Comparison of ENCODE assay signal across 20 cellular contexts in genomic region chr3:127784283-127784682, GRCh38. TPM values are rescaled to one million over a fixed set of nuclear protein-coding genes. Genes with fewer than 3 reads are reported as not detected.
DNase-seq lines count a peak whose midpoint lies in the region; ATAC-seq and TF ChIP-seq lines count a peak whose summit lies in the region.
"Had no signal": no experiment of that assay in that cellular context is flagged by ENCODE, and none has a peak within 500 bp of the region (broad histone marks: within the 10 kb centered on the region; RNA-seq: fewer than 3 reads in every experiment).

No MANE protein-coding gene starts in this region.

- peaks cover 29 to 32% of the 10 kb centered on the region in 2 donors for H3K36me3 Mint-ChIP-seq in stimulated activated naive B cell treated with anti-CD40 and anti-IgM and Interleukin-4, amounts not matched to agents 10 μg/mL and 1 μg/mL and 100 μg/mL, for 72 hours
- H3K36me3 Mint-ChIP-seq: naive B cell had no signal

- no peak overlapping the region for H3K4me3 Mint-ChIP-seq in stimulated activated naive B cell treated with anti-CD40 and anti-IgM and Interleukin-4, amounts not matched to agents 10 μg/mL and 1 μg/mL and 100 μg/mL, for 72 hours
- H3K4me3 Mint-ChIP-seq: activated T-helper 17 cell treated with anti-CD3 and anti-CD28 coated beads, Interleukin-2, amount 50 U/mL, for 72 hours; central memory CD8-positive, alpha-beta T cell; naive B cell had no signal

- WGBS in esophagus muscularis mucosa = 88% methylated on average over 3 of the region's 7 CpGs

- TF ChIP-seq CTCF in esophagus muscularis mucosa (IDR thresholded peaks at IDR 0.05) = no peak

- H3K9me3 ChIP-seq in esophagus muscularis mucosa = no peaks in the 10 kb centered on the region
- H3K9me3 ChIP-seq: suprapubic skin had no signal

- H3K4me3 ChIP-seq in esophagus muscularis mucosa = no peak overlapping the region
- H3K4me3 ChIP-seq: suprapubic skin had no signal

- H3K27ac Mint-ChIP-seq in stimulated activated naive B cell treated with anti-CD40 and anti-IgM and Interleukin-4, amounts not matched to agents 10 μg/mL and 1 μg/mL and 100 μg/mL, for 72 hours = no peak overlapping the region
- H3K27ac Mint-ChIP-seq: activated T-helper 17 cell treated with anti-CD3 and anti-CD28 coated beads, Interleukin-2, amount 50 U/mL, for 72 hours; IgD-negative memory B cell; naive B cell had no signal

- H3K27ac ChIP-seq in esophagus muscularis mucosa (replicated peaks in 1 of 4) = peak overlapping the region; percentile 29 to 91 (median 89)
- H3K27ac ChIP-seq: RWPE1, suprapubic skin, VCaP had no signal

- peaks cover 5 to 7% of the 10 kb centered on the region in 2 donors for H3K27me3 Mint-ChIP-seq in stimulated activated naive B cell treated with anti-CD40 and anti-IgM and Interleukin-4, amounts not matched to agents 10 μg/mL and 1 μg/mL and 100 μg/mL, for 72 hours
- H3K27me3 Mint-ChIP-seq: activated T-helper 17 cell treated with anti-CD3 and anti-CD28 coated beads, Interleukin-2, amount 50 U/mL, for 72 hours; IgD-negative memory B cell had no signal

- intact Hi-C loops in esophagus muscularis mucosa (cut with DNase I) = no loop called here

- no peak for DNase-seq in esophagus muscularis mucosa (ENCODE audit: extremely low spot score)
- DNase-seq in stimulated activated naive B cell treated with anti-CD40 and anti-IgM and Interleukin-4, amounts not matched to agents 10 μg/mL and 1 μg/mL and 100 μg/mL, for 72 hours = no peak
- no peak for DNase-seq in dermis blood vessel endothelial cell
- DNase-seq: activated CD8-positive, alpha-beta memory T cell treated with anti-CD3 and anti-CD28 coated beads for 24 hours; DMS 273 treated with DMSO at 0.1 percent for 48 hours; foreskin fibroblast; MV-4-11; naive B cell; NCI-H2227 treated with DMSO at 0.1 percent for 48 hours; NK-92 treated with Interleukin-12 subunit alpha and Interleukin-12 subunit beta, amount 100 ng/mL, for 24 hours had no signal

- H3K9me3 Mint-ChIP-seq in stimulated activated naive B cell treated with anti-CD40 and anti-IgM and Interleukin-4, amounts not matched to agents 10 μg/mL and 1 μg/mL and 100 μg/mL, for 72 hours = peaks cover 0 to 3% of the 10 kb centered on the region in 2 donors
- H3K9me3 Mint-ChIP-seq: activated T-helper 17 cell treated with anti-CD3 and anti-CD28 coated beads, Interleukin-2, amount 50 U/mL, for 72 hours; central memory CD8-positive, alpha-beta T cell; IgD-negative memory B cell; naive B cell had no signal

- peaks cover 83 to 100% (median 93%) of the 10 kb centered on the region in 4 donors for H3K4me1 ChIP-seq in esophagus muscularis mucosa

- ATAC-seq in GM18868 (IDR thresholded peaks at IDR 0.05; ENCODE audit: unreplicated experiment) (peak; percentile 36), HG03354 (IDR thresholded peaks at IDR 0.05; ENCODE audit: poor library complexity, severe bottlenecking, unreplicated experiment) (peak; percentile 44), HG03139 (IDR thresholded peaks at IDR 0.05; ENCODE audit: unreplicated experiment) (no peak)
- ATAC-seq in stimulated activated naive B cell treated with anti-CD40 and anti-IgM and Interleukin-4, amounts not matched to agents 10 μg/mL and 1 μg/mL and 100 μg/mL, for 72 hours (replicated peaks) = peak; percentile 38 to 44
- ATAC-seq in activated CD4-positive, CD25-positive, alpha-beta regulatory T cell treated with anti-CD3 and anti-CD28 coated beads, Interleukin-2, amount 50 U/mL, for 24 hours = no peak
- ATAC-seq: activated T-helper 17 cell treated with anti-CD3 and anti-CD28 coated beads, Interleukin-2, amount 50 U/mL, for 72 hours had no signal

- H3K27me3 ChIP-seq in esophagus muscularis mucosa = no peaks in the 10 kb centered on the region
- H3K27me3 ChIP-seq: suprapubic skin had no signal

- H3K36me3 ChIP-seq in esophagus muscularis mucosa = peaks cover 0 to 5% (median 0%) of the 10 kb centered on the region in 4 donors
- H3K36me3 ChIP-seq: suprapubic skin had no signal

- H3K4me1 Mint-ChIP-seq in stimulated activated naive B cell treated with anti-CD40 and anti-IgM and Interleukin-4, amounts not matched to agents 10 μg/mL and 1 μg/mL and 100 μg/mL, for 72 hours = peaks cover 13 to 45% of the 10 kb centered on the region in 2 donors
- H3K4me1 Mint-ChIP-seq: activated T-helper 17 cell treated with anti-CD3 and anti-CD28 coated beads, Interleukin-2, amount 50 U/mL, for 72 hours; central memory CD8-positive, alpha-beta T cell; IgD-negative memory B cell had no signal

- no peak for TF ChIP-seq POLR2A in esophagus muscularis mucosa (IDR thresholded peaks at IDR 0.05; ENCODE audit: low read depth)

- TF ChIP-seq EP300 in esophagus muscularis mucosa (IDR thresholded peaks at IDR 0.05) = no peak

RNA-seq across cellular contexts. Expression of gene MGLL, which starts 38.0 kb away (rescaled TPM):
- 100 to 1,000 TPM in 1 of 4 donors, 10 to 100 TPM in 3; 56.5 to 155 (median 80.7) TPM for total RNA-seq in esophagus muscularis mucosa
- total RNA-seq in dermis blood vessel endothelial cell = 35.7 and 73.0 TPM in 2 replicates

Comparison
In these comparisons a context has a peak if more than half of its experiments do, and no peak if none do; other contexts are left out.
1. ATAC-seq: peak in GM18868 (single experiment), HG03354 (single experiment) and stimulated activated naive B cell treated with anti-CD40 and anti-IgM and Interleukin-4, amounts not matched to agents 10 μg/mL and 1 μg/mL and 100 μg/mL, for 72 hours (2 of 2); none in HG03139 (single experiment) and activated CD4-positive, CD25-positive, alpha-beta regulatory T cell treated with anti-CD3 and anti-CD28 coated beads, Interleukin-2, amount 50 U/mL, for 24 hours (0 of 2).